Comparison of ENCODE assay signal across 1 cellular context in genomic region chr4:3294401-3295241, GRCh38.
TF ChIP-seq lines count a peak whose summit lies in the region.

No MANE protein-coding gene starts in this region.

TF ChIP-seq in K562, 482 proteins besides CTCF, POLR2A, EP300 and RAD21:
- TF ChIP-seq RBFOX2 (IDR thresholded peaks at IDR 0.05; ENCODE audit: low read depth, low read length) (0 out of 2 replicates have a peak, but pooled peaks have one; percentile 6), HMGN3 (IDR thresholded peaks at IDR 0.05; ENCODE audit: borderline replicate concordance, extremely low read depth, insufficient read length, low read depth, low read length) (no peak)
